9 cellular contexts compared by ENCODE assay signal in genomic region chr18:54284967-54285785, GRCh38. TPM values are rescaled to one million over a fixed set of nuclear protein-coding genes. Genes with fewer than 3 reads are reported as not detected.
DNase-seq lines count a peak whose midpoint lies in the region; ATAC-seq and TF ChIP-seq lines count a peak whose summit lies in the region.
"Had no signal": no experiment of that assay in that cellular context is flagged by ENCODE, and none has a peak within 500 bp of the region (broad histone marks: within the 10 kb centered on the region; RNA-seq: fewer than 3 reads in every experiment).

No MANE protein-coding gene starts in this region.

- peaks cover 8% of the 10 kb centered on the region for H3K4me1 ChIP-seq in foreskin keratinocyte
- H3K4me1 ChIP-seq: BLaER1 had no signal

- H3K4me1 Mint-ChIP-seq in activated CD4-positive, alpha-beta T cell treated with anti-CD3 and anti-CD28 coated beads, Interleukin-2, amount 10 ng/mL, durations not matched to agents 24 days and 14 days, result peaks cover 18% of the 10 kb centered on the region
- peaks cover 12% of the 10 kb centered on the region for H3K4me1 Mint-ChIP-seq in stimulated activated memory B cell treated with anti-CD40 and anti-IgM and Interleukin-4, amounts not matched to agents 10 μg/mL and 1 μg/mL and 100 μg/mL, for 72 hours

- DNase-seq in activated naive CD4-positive, alpha-beta T cell treated with Interleukin-2 at 50 U/mL for 16 hours, result peak; percentile 83
- DNase-seq in activated naive CD4-positive, alpha-beta T cell (lab: John Stamatoyannopoulos, UW), result no peak
- peak; percentile 82 for DNase-seq in activated CD4-positive, alpha-beta T cell treated with anti-CD3 and anti-CD28 coated beads, Interleukin-2, amount 10 ng/mL, durations not matched to agents 24 days and 14 days
- DNase-seq in foreskin keratinocyte (peak; percentile 58 to 79), WERI-Rb-1 (no peak), NCI-H526 treated with DMSO at 0.1 percent for 48 hours (lab: John Stamatoyannopoulos, UW) (no peak)

- peak overlapping the region; percentile 19 for H3K4me3 Mint-ChIP-seq in activated CD4-positive, alpha-beta T cell treated with anti-CD3 and anti-CD28 coated beads, Interleukin-2, amount 10 ng/mL, durations not matched to agents 24 days and 14 days
- H3K4me3 Mint-ChIP-seq in stimulated activated memory B cell treated with anti-CD40 and anti-IgM and Interleukin-4, amounts not matched to agents 10 μg/mL and 1 μg/mL and 100 μg/mL, for 72 hours, result no peak overlapping the region

- H3K27me3 Mint-ChIP-seq in activated CD4-positive, alpha-beta T cell treated with anti-CD3 and anti-CD28 coated beads, Interleukin-2, amount 10 ng/mL, durations not matched to agents 24 days and 14 days, result no peaks in the 10 kb centered on the region
- no peaks in the 10 kb centered on the region for H3K27me3 Mint-ChIP-seq in stimulated activated memory B cell treated with anti-CD40 and anti-IgM and Interleukin-4, amounts not matched to agents 10 μg/mL and 1 μg/mL and 100 μg/mL, for 72 hours

- no peaks in the 10 kb centered on the region for H3K9me3 Mint-ChIP-seq in activated CD4-positive, alpha-beta T cell treated with anti-CD3 and anti-CD28 coated beads, Interleukin-2, amount 10 ng/mL, durations not matched to agents 24 days and 14 days
- H3K9me3 Mint-ChIP-seq in stimulated activated memory B cell treated with anti-CD40 and anti-IgM and Interleukin-4, amounts not matched to agents 10 μg/mL and 1 μg/mL and 100 μg/mL, for 72 hours, result no peaks in the 10 kb centered on the region

- no peak overlapping the region for H3K4me3 ChIP-seq in WERI-Rb-1 (ENCODE audit: low read depth, low read length)
- H3K4me3 ChIP-seq: BLaER1 had no signal

- TF ChIP-seq CTCF in foreskin keratinocyte (conservative IDR thresholded peaks at IDR 0.05) (no peak), WERI-Rb-1 (IDR thresholded peaks at IDR 0.05; ENCODE audit: low read depth, low read length) (no peak)

- peaks cover 38% of the 10 kb centered on the region for H3K36me3 ChIP-seq in WERI-Rb-1

- peak overlapping the region; percentile 78 for H3K27ac Mint-ChIP-seq in activated CD4-positive, alpha-beta T cell treated with anti-CD3 and anti-CD28 coated beads, Interleukin-2, amount 10 ng/mL, durations not matched to agents 24 days and 14 days
- H3K27ac Mint-ChIP-seq in stimulated activated memory B cell treated with anti-CD40 and anti-IgM and Interleukin-4, amounts not matched to agents 10 μg/mL and 1 μg/mL and 100 μg/mL, for 72 hours, result peak overlapping the region; percentile 80

- H3K36me3 Mint-ChIP-seq in activated CD4-positive, alpha-beta T cell treated with anti-CD3 and anti-CD28 coated beads, Interleukin-2, amount 10 ng/mL, durations not matched to agents 24 days and 14 days (ENCODE audit: low read depth), result peaks cover 62% of the 10 kb centered on the region
- peaks cover 41% of the 10 kb centered on the region for H3K36me3 Mint-ChIP-seq in stimulated activated memory B cell treated with anti-CD40 and anti-IgM and Interleukin-4, amounts not matched to agents 10 μg/mL and 1 μg/mL and 100 μg/mL, for 72 hours

- intact Hi-C loops in activated CD4-positive, alpha-beta T cell treated with anti-CD3 and anti-CD28 coated beads, Interleukin-2, amount 10 ng/mL, durations not matched to agents 24 days and 14 days (cut with micrococcal nuclease), result loop anchor here (1.0 to 5.0 kb wide), 9 partner anchors 14 to 432 kb away; partner anchors contain the start of gene MBD2

- peak; percentile 99 for ATAC-seq in HG03066 (IDR thresholded peaks at IDR 0.05; ENCODE audit: low read depth, unreplicated experiment)
- ATAC-seq in foreskin keratinocyte, result peak; percentile 100
- peak; percentile 100 for ATAC-seq in stimulated activated memory B cell treated with anti-CD40 and anti-IgM and Interleukin-4, amounts not matched to agents 10 μg/mL and 1 μg/mL and 100 μg/mL, for 72 hours

- H3K27ac ChIP-seq in foreskin keratinocyte (peak overlapping the region; percentile 56), WERI-Rb-1 (no peak overlapping the region)
- H3K27ac ChIP-seq: BLaER1 had no signal

- H3K27me3 ChIP-seq in foreskin keratinocyte, result no peaks in the 10 kb centered on the region
- no peaks in the 10 kb centered on the region for H3K27me3 ChIP-seq in WERI-Rb-1 (ENCODE audit: insufficient read depth, low read depth, severe bottlenecking)
- H3K27me3 ChIP-seq: BLaER1 had no signal

- no peaks in the 10 kb centered on the region for H3K9me3 ChIP-seq in WERI-Rb-1 (ENCODE audit: severe bottlenecking)

RNA-seq across cellular contexts. Expression of gene POLI, which starts 15.9 kb away (rescaled TPM):
- total RNA-seq in activated CD4-positive, alpha-beta T cell treated with anti-CD3 and anti-CD28 coated beads, Interleukin-2, amount 10 ng/mL, durations not matched to agents 24 days and 14 days, result 12.1 and 15.1 TPM in 2 replicates
- total RNA-seq in foreskin keratinocyte, result 12.4 and 13.4 TPM in 2 replicates
- polyA plus RNA-seq in foreskin keratinocyte, result 4.8 and 6.3 TPM in 2 replicates

Comparison
In these comparisons a context has a peak if more than half of its experiments do, and no peak if none do; other contexts are left out.
1. DNase-seq: peak in activated naive CD4-positive, alpha-beta T cell treated with Interleukin-2 at 50 U/mL for 16 hours (single experiment), activated CD4-positive, alpha-beta T cell treated with anti-CD3 and anti-CD28 coated beads, Interleukin-2, amount 10 ng/mL, durations not matched to agents 24 days and 14 days (single experiment) and foreskin keratinocyte (2 of 2); none in activated naive CD4-positive, alpha-beta T cell (0 of 4), WERI-Rb-1 (single experiment) and NCI-H526 treated with DMSO at 0.1 percent for 48 hours (single experiment).
2. Peak in every context shown above with its lines, with median percentiles within 50 percentile points of each other: ATAC-seq.